Comparison of ENCODE assay signal across 8 cellular contexts in the genomic region with DNA sequence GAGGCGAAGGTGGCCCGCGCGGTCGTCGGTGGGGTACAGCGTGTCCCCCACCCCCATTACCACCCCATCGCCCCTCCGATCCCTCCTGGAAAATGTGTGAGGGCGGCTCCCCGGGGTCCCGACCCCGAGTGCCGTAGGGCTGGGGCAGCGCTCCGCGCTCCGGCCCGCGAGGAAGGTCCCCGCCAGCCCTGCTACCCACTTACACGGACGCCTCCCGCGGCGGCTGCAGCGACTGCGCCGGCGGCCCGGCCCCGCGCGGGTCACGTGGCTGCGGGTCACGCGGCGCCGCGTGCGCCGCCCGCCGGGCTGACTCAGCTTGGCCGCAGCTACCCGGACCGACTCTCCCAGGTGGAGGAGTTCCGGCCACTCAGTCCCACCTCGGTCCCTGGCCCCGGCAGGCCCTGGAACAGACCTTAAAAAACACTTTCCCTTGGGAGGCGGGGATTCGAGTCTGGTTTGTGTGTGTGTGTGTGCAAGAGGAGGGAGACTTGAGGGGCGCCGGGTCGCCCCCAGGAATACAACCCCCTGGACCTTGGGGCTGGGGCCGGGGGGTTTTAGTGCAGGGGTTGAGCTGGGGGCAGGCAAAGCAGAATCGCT. TPM values are rescaled to one million over a fixed set of nuclear protein-coding genes. Genes with fewer than 3 reads are reported as not detected.
DNase-seq lines count a peak whose midpoint lies in the region; ATAC-seq and TF ChIP-seq lines count a peak whose summit lies in the region.

Gene GNPDA1, minus strand, starts transcription at position 236 of the 597 bp plus-strand sequence. CDS start 992 bp downstream, outside the sequence.

- peak in 3 of 4 donors; percentile 51 to 70 (median 62) for TF ChIP-seq POLR2A in upper lobe of left lung (IDR thresholded peaks at IDR 0.05)

- ATAC-seq in GM21526 (IDR thresholded peaks at IDR 0.05; ENCODE audit: low FRiP score, unreplicated experiment): peak; percentile 74
- peak; percentile 75 to 95 for ATAC-seq in upper lobe of left lung (ENCODE audit: low FRiP score in 2 of 2)

- peak within 1 kb of the TSS; percentile 73 to 92 (median 86) for H3K4me3 Mint-ChIP-seq in IgD-negative memory B cell

- no peak for TF ChIP-seq EP300 in upper lobe of left lung (IDR thresholded peaks at IDR 0.05)

- peaks cover 4% of the 10 kb centered on the region for H3K36me3 Mint-ChIP-seq in IgD-negative memory B cell

- H3K4me1 ChIP-seq in upper lobe of left lung: peaks cover 29 to 49% (median 33%) of the 10 kb centered on the region in 4 donors

- H3K27ac ChIP-seq in adipose tissue (ENCODE audit: low read depth, low read length) (no peak within 1 kb of the TSS), upper lobe of left lung (peak within 1 kb of the TSS; percentile 83 to 90 (median 86))

- H3K27me3 ChIP-seq in upper lobe of left lung: no peaks in the 10 kb centered on the region

- 1 to 2% (median 1%) methylated on average over 53 to 58 of the region's 58 CpGs for WGBS in adipose tissue, 3 donors
- 1 to 2% methylated on average over 13 to 30 of the region's 58 CpGs for WGBS in upper lobe of left lung, 2 donors

- no peaks in the 10 kb centered on the region for H3K9me3 Mint-ChIP-seq in IgD-negative memory B cell

- H3K27ac Mint-ChIP-seq in IgD-negative memory B cell: peak within 1 kb of the TSS; percentile 47 to 88 (median 80)

- H3K36me3 ChIP-seq in upper lobe of left lung: peaks cover 0 to 11% (median 3%) of the 10 kb centered on the region in 4 donors

- H3K4me1 Mint-ChIP-seq in IgD-negative memory B cell: peaks cover 7 to 27% (median 12%) of the 10 kb centered on the region in 3 donors

- H3K9me3 ChIP-seq in upper lobe of left lung: no peaks in the 10 kb centered on the region

- intact Hi-C loops in cardiac septum (cut with DNase I): loop anchor here (2.0 to 10.0 kb wide), 4 partner anchors 49 to 532 kb away; partner anchors contain the start of gene NDFIP1

- H3K27me3 Mint-ChIP-seq in IgD-negative memory B cell: no peaks in the 10 kb centered on the region

- peak; percentile 34 to 72 (median 61) for TF ChIP-seq CTCF in upper lobe of left lung (IDR thresholded peaks at IDR 0.05)

- H3K4me3 ChIP-seq in upper lobe of left lung: peak within 1 kb of the TSS; percentile 35 to 84 (median 68)

- peak; percentile 69 for DNase-seq in DMS53 treated with DMSO at 0.1 percent for 48 hours (lab: John Stamatoyannopoulos, UW; ENCODE audit: unreplicated experiment)
- DNase-seq in SW480 (ENCODE audit: low spot score): peak; percentile 86
- DNase-seq in cardiac septum (ENCODE audit: low spot score): peak; percentile 93
- DNase-seq in pons (ENCODE audit: low spot score): peak; percentile 63
- DNase-seq in upper lobe of left lung: peak; percentile 90 to 97

RNA-seq across cellular contexts. Expression of gene GNPDA1, which starts in this region (rescaled TPM):
- polyA plus RNA-seq in IgD-negative memory B cell (15.9 TPM), adipose tissue (10 to 100 TPM in 2 of 3 donors, 1 to 10 TPM in 1; 6.4 to 36.1 (median 10.3) TPM)
- total RNA-seq in cardiac septum (17.3 TPM), upper lobe of left lung (10 to 100 TPM; 21.6 to 37.5 (median 31.7) TPM)
